In genomic region chr1:248775496-248775895, GRCh38 we compare ENCODE assay signal across 34 cellular contexts.
"Had no signal": no experiment of that assay in that cellular context is flagged by ENCODE, and none has a peak within 500 bp of the region (broad histone marks: within the 10 kb centered on the region; RNA-seq: fewer than 3 reads in every experiment).

No MANE protein-coding gene starts in this region.

- H3K27ac ChIP-seq: KMS-11 had no signal

- H3K27me3 ChIP-seq: MG63 had no signal

- H3K36me3 ChIP-seq: MG63 had no signal

- DNase-seq: Karpas-422, Kasumi-1, MG63, MM.1S, MV-4-11, NCI-H1048, NCI-H1092, NCI-H1092 treated with DMSO at 0.1 percent for 48 hours, NCI-H1105, NCI-H1105 treated with DMSO at 0.1 percent for 48 hours, NCI-H1417, NCI-H1417 treated with DMSO at 0.1 percent for 48 hours, NCI-H1436, NCI-H1436 treated with DMSO at 0.1 percent for 48 hours, NCI-H146, NCI-H1694, NCI-H1694 treated with DMSO at 0.1 percent for 48 hours, NCI-H187, NCI-H187 treated with DMSO at 0.1 percent for 48 hours, NCI-H1930, NCI-H2029, NCI-H2029 treated with DMSO at 0.1 percent for 48 hours, NCI-H2081, NCI-H2081 treated with DMSO at 0.1 percent for 48 hours, NCI-H2107, NCI-H2171, NCI-H2171 treated with DMSO at 0.1 percent for 48 hours, NCI-H2227 treated with DMSO at 0.1 percent for 48 hours, NCI-H226, NCI-H345, NCI-H446, NCI-H446 treated with DMSO at 0.1 percent for 48 hours, NCI-H510A had no signal

- H3K9me3 ChIP-seq: MG63 had no signal

- H3K4me3 ChIP-seq: MG63 had no signal
